Comparison of ENCODE assay signal across 1 cellular context in the genomic region with DNA sequence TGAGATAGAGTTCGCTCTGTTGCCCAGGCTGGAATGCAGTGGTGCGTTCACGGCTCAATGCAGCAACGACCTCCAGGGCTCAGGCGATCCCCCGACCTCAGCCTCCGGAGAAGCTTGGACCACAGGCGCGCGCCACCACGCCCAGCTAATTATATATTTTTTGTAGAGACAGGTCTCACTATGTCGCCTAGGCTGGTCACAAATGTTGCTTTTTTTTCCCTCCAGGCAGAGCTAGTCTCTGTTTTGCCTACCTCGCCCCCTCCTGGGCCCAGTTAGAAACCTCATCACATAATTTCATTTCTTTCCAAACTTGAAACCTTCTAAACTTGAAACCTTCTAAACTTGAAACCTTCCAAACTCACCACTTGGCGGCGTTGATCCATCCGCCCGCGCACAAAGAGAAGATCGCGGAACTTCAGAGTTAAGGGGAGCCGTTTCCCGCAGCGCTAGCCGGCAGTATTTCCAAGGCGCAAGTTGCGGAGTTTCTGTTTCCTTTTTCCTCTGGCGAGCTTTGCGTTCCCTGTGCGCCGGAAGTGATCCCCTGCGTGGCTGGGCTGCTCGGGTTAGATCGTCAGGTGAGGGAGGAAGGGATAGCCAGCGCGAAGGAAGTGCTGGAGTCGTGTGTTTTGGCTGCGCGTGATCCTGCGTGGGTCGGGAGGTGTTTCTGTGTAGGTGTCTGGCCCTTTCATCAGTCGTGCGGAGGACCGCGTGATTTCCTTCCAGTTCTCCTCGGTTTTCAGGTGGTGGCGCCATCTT.
TF ChIP-seq lines count a peak whose summit lies in the region.

A gene with protein sequence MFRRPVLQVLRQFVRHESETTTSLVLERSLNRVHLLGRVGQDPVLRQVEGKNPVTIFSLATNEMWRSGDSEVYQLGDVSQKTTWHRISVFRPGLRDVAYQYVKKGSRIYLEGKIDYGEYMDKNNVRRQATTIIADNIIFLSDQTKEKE (plus strand): TSS at position 523 of the 756 bp plus-strand sequence. CDS start 809 bp downstream, outside the sequence.

TF ChIP-seq in GM23338, 12 proteins besides CTCF, POLR2A, EP300 and RAD21 (continued from another document):
- TF ChIP-seq, protein P1, sequence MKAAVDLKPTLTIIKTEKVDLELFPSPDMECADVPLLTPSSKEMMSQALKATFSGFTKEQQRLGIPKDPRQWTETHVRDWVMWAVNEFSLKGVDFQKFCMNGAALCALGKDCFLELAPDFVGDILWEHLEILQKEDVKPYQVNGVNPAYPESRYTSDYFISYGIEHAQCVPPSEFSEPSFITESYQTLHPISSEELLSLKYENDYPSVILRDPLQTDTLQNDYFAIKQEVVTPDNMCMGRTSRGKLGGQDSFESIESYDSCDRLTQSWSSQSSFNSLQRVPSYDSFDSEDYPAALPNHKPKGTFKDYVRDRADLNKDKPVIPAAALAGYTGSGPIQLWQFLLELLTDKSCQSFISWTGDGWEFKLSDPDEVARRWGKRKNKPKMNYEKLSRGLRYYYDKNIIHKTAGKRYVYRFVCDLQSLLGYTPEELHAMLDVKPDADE (IDR thresholded peaks at IDR 0.05): peak; percentile 94
- TF ChIP-seq ZNF114 (CRISPR knock-in tag; IDR thresholded peaks at IDR 0.05) (peak; percentile 81), STAT1 (IDR thresholded peaks at IDR 0.05; ENCODE audit: unreplicated experiment) (peak; percentile 58), EZH2phosphoT487 (IDR thresholded peaks at IDR 0.05; ENCODE audit: unreplicated experiment) (no peak), POLR2AphosphoS5 (IDR thresholded peaks at IDR 0.05; ENCODE audit: low read depth) (peak; percentile 96), ZNF331 (CRISPR knock-in tag; IDR thresholded peaks at IDR 0.05; ENCODE audit: low read depth) (peak; percentile 43; the same call in 1 of the 2 replicates), CREB1 (CRISPR knock-in tag; IDR thresholded peaks at IDR 0.05; ENCODE audit: low read depth) (peak; percentile 90), JUNB (IDR thresholded peaks at IDR 0.05; ENCODE audit: unreplicated experiment) (no peak), NANOG (IDR thresholded peaks at IDR 0.05; ENCODE audit: borderline replicate concordance) (peak; percentile 53; the same call in 1 of the 2 replicates)
- TF ChIP-seq, protein P2, sequence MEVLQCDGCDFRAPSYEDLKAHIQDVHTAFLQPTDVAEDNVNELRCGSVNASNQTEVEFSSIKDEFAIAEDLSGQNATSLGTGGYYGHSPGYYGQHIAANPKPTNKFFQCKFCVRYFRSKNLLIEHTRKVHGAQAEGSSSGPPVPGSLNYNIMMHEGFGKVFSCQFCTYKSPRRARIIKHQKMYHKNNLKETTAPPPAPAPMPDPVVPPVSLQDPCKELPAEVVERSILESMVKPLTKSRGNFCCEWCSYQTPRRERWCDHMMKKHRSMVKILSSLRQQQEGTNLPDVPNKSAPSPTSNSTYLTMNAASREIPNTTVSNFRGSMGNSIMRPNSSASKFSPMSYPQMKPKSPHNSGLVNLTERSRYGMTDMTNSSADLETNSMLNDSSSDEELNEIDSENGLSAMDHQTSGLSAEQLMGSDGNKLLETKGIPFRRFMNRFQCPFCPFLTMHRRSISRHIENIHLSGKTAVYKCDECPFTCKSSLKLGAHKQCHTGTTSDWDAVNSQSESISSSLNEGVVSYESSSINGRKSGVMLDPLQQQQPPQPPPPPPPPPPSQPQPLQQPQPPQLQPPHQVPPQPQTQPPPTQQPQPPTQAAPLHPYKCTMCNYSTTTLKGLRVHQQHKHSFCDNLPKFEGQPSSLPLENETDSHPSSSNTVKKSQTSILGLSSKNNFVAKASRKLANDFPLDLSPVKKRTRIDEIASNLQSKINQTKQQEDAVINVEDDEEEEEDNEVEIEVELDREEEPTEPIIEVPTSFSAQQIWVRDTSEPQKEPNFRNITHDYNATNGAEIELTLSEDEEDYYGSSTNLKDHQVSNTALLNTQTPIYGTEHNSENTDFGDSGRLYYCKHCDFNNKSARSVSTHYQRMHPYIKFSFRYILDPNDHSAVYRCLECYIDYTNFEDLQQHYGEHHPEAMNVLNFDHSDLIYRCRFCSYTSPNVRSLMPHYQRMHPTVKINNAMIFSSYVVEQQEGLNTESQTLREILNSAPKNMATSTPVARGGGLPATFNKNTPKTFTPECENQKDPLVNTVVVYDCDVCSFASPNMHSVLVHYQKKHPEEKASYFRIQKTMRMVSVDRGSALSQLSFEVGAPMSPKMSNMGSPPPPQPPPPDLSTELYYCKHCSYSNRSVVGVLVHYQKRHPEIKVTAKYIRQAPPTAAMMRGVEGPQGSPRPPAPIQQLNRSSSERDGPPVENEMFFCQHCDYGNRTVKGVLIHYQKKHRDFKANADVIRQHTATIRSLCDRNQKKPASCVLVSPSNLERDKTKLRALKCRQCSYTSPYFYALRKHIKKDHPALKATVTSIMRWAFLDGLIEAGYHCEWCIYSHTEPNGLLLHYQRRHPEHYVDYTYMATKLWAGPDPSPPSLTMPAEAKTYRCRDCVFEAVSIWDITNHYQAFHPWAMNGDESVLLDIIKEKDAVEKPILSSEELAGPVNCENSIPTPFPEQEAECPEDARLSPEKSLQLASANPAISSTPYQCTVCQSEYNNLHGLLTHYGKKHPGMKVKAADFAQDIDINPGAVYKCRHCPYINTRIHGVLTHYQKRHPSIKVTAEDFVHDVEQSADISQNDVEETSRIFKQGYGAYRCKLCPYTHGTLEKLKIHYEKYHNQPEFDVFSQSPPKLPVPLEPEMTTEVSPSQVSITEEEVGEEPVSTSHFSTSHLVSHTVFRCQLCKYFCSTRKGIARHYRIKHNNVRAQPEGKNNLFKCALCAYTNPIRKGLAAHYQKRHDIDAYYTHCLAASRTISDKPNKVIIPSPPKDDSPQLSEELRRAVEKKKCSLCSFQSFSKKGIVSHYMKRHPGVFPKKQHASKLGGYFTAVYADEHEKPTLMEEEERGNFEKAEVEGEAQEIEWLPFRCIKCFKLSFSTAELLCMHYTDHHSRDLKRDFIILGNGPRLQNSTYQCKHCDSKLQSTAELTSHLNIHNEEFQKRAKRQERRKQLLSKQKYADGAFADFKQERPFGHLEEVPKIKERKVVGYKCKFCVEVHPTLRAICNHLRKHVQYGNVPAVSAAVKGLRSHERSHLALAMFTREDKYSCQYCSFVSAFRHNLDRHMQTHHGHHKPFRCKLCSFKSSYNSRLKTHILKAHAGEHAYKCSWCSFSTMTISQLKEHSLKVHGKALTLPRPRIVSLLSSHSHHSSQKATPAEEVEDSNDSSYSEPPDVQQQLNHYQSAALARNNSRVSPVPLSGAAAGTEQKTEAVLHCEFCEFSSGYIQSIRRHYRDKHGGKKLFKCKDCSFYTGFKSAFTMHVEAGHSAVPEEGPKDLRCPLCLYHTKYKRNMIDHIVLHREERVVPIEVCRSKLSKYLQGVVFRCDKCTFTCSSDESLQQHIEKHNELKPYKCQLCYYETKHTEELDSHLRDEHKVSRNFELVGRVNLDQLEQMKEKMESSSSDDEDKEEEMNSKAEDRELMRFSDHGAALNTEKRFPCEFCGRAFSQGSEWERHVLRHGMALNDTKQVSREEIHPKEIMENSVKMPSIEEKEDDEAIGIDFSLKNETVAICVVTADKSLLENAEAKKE (CRISPR knock-in tag; IDR thresholded peaks at IDR 0.05): no peak
- TF ChIP-seq, protein P3, sequence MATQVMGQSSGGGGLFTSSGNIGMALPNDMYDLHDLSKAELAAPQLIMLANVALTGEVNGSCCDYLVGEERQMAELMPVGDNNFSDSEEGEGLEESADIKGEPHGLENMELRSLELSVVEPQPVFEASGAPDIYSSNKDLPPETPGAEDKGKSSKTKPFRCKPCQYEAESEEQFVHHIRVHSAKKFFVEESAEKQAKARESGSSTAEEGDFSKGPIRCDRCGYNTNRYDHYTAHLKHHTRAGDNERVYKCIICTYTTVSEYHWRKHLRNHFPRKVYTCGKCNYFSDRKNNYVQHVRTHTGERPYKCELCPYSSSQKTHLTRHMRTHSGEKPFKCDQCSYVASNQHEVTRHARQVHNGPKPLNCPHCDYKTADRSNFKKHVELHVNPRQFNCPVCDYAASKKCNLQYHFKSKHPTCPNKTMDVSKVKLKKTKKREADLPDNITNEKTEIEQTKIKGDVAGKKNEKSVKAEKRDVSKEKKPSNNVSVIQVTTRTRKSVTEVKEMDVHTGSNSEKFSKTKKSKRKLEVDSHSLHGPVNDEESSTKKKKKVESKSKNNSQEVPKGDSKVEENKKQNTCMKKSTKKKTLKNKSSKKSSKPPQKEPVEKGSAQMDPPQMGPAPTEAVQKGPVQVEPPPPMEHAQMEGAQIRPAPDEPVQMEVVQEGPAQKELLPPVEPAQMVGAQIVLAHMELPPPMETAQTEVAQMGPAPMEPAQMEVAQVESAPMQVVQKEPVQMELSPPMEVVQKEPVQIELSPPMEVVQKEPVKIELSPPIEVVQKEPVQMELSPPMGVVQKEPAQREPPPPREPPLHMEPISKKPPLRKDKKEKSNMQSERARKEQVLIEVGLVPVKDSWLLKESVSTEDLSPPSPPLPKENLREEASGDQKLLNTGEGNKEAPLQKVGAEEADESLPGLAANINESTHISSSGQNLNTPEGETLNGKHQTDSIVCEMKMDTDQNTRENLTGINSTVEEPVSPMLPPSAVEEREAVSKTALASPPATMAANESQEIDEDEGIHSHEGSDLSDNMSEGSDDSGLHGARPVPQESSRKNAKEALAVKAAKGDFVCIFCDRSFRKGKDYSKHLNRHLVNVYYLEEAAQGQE (IDR thresholded peaks at IDR 0.05; ENCODE audit: unreplicated experiment): no peak
